In genomic region chr3:129121792-129122696, GRCh38 we compare ENCODE assay signal across 8 cellular contexts. TPM values are rescaled to one million over a fixed set of nuclear protein-coding genes. Genes with fewer than 3 reads are reported as not detected.
DNase-seq lines count a peak whose midpoint lies in the region; ATAC-seq and TF ChIP-seq lines count a peak whose summit lies in the region.

RAB43 (minus strand) TSS chr3:129121804; CDS start chr3:129121489, 315 bp downstream.

- H3K9me2 ChIP-seq in GM23338 (ENCODE audit: insufficient read depth) (no peaks in the 10 kb centered on the region), MM.1S (replicated peaks; ENCODE audit: insufficient read depth, low read length) (no peaks in the 10 kb centered on the region)

- H3K36me3 ChIP-seq in GM23338 (ENCODE audit: insufficient read depth) (0 out of 2 replicates have a peak, but pooled peaks cover 3% of the 10 kb centered on the region), MM.1S (replicated peaks; ENCODE audit: insufficient read depth, low read length) (no peaks in the 10 kb centered on the region), adrenal gland (replicated peaks in 1 of 2) (no peaks in the 10 kb centered on the region), cardiac muscle cell (no peaks in the 10 kb centered on the region), parathyroid adenoma (ENCODE audit: control insufficient read depth, insufficient read depth, low read length) (no peaks in the 10 kb centered on the region), thyroid gland (no peaks in the 10 kb centered on the region)

- H3K4me3 Mint-ChIP-seq in GM23338 (peak within 1 kb of the TSS; percentile 81), T-cell (peak within 1 kb of the TSS; percentile 83 to 93 (median 90))

- H3K4me1 ChIP-seq in GM23338 (ENCODE audit: insufficient read depth) (peaks cover 38% of the 10 kb centered on the region), MM.1S (ENCODE audit: low read length) (peaks cover 39% of the 10 kb centered on the region), adrenal gland (replicated peaks in 1 of 2) (peaks cover 19 to 33% of the 10 kb centered on the region in 2 donors), cardiac muscle cell (ENCODE audit: low read depth) (peaks cover 13% of the 10 kb centered on the region), parathyroid adenoma (peaks cover 11% of the 10 kb centered on the region), thyroid gland (peaks cover 31 to 32% of the 10 kb centered on the region in 2 donors)

- ATAC-seq in GM23338 (peak; percentile 68), T-cell (replicated peaks in 1 of 4) (peak; percentile 55 to 71 (median 60))

- peak within 1 kb of the TSS; percentile 88 for H3K9ac ChIP-seq in MM.1S (ENCODE audit: low read length)
- peak within 1 kb of the TSS; percentile 95 for H3K9ac ChIP-seq in parathyroid adenoma

- H3K79me2 ChIP-seq in GM23338 (replicated peaks; ENCODE audit: insufficient read depth): peaks cover 32% of the 10 kb centered on the region
- peaks cover 32% of the 10 kb centered on the region for H3K79me2 ChIP-seq in MM.1S (ENCODE audit: low read length)
- H3K79me2 ChIP-seq in parathyroid adenoma: peaks cover 18% of the 10 kb centered on the region

- H3K9me3 ChIP-seq in MM.1S (replicated peaks; ENCODE audit: insufficient read depth, low read length) (no peaks in the 10 kb centered on the region), adrenal gland (replicated peaks in 1 of 3) (no peaks in the 10 kb centered on the region), cardiac muscle cell (ENCODE audit: low read depth) (no peaks in the 10 kb centered on the region), parathyroid adenoma (ENCODE audit: control insufficient read depth, low read length) (no peaks in the 10 kb centered on the region), thyroid gland (no peaks in the 10 kb centered on the region)

- H3K4me1 Mint-ChIP-seq in GM23338: peaks cover 41% of the 10 kb centered on the region
- H3K4me1 Mint-ChIP-seq in T-cell: peaks cover 28 to 52% (median 45%) of the 10 kb centered on the region in 3 donors

- TF ChIP-seq POLR2A in adrenal gland (IDR thresholded peaks at IDR 0.05): no peak
- no peak for TF ChIP-seq POLR2A in thyroid gland (IDR thresholded peaks at IDR 0.05)

- WGBS in adrenal gland, 4 donors: 12 to 37% (median 21%) methylated on average over 12 to 74 of the region's 76 CpGs
- WGBS in thyroid gland, 2 donors: 17 to 24% methylated on average over 12 to 34 of the region's 76 CpGs

- POLR2A ChIA-PET in T-cell (lab: Charles Lee): interaction anchor here (0.5 to 1.4 kb wide), 9 partner anchors 21 to 454 kb away, joined by 3 to 8 read pairs (median 3); partner anchors contain the start of gene CFAP92 (in 1 of the 2)

- H3K27me3 ChIP-seq in GM23338 (ENCODE audit: insufficient read depth) (no peaks in the 10 kb centered on the region), MM.1S (replicated peaks; ENCODE audit: insufficient read depth, low read length) (no peaks in the 10 kb centered on the region), adrenal gland (no peaks in the 10 kb centered on the region), cardiac muscle cell (no peaks in the 10 kb centered on the region), parathyroid adenoma (ENCODE audit: control insufficient read depth, insufficient read depth, low read length) (no peaks in the 10 kb centered on the region), thyroid gland (no peaks in the 10 kb centered on the region)

- peak within 1 kb of the TSS; percentile 35 for H3K27ac ChIP-seq in GM23338 (ENCODE audit: low read depth)
- peak within 1 kb of the TSS; percentile 96 for H3K27ac ChIP-seq in MM.1S (ENCODE audit: low read length)
- H3K27ac ChIP-seq in adrenal gland: peak within 1 kb of the TSS; percentile 84 to 99 (median 91)
- peak within 1 kb of the TSS; percentile 62 for H3K27ac ChIP-seq in cardiac muscle cell
- peak within 1 kb of the TSS; percentile 85 for H3K27ac ChIP-seq in parathyroid adenoma
- peak within 1 kb of the TSS; percentile 84 to 95 (median 94) for H3K27ac ChIP-seq in thyroid gland

- peak within 1 kb of the TSS; percentile 92 for H3K4me3 ChIP-seq in GM23338
- peak within 1 kb of the TSS; percentile 70 for H3K4me3 ChIP-seq in MM.1S (ENCODE audit: low read length)
- peak within 1 kb of the TSS; percentile 70 to 96 (median 83) for H3K4me3 ChIP-seq in adrenal gland
- H3K4me3 ChIP-seq in cardiac muscle cell: peak within 1 kb of the TSS; percentile 74
- peak within 1 kb of the TSS; percentile 80 for H3K4me3 ChIP-seq in parathyroid adenoma (ENCODE audit: low read depth, low read length)
- peak within 1 kb of the TSS; percentile 80 to 92 (median 87) for H3K4me3 ChIP-seq in thyroid gland (replicated peaks in 1 of 3)

- no peaks in the 10 kb centered on the region; the same call in 2 of the 3 replicates for H3K9me3 Mint-ChIP-seq in GM23338
- H3K9me3 Mint-ChIP-seq in T-cell: no peaks in the 10 kb centered on the region

- no peak for TF ChIP-seq CTCF in GM23338 (conservative IDR thresholded peaks at IDR 0.05; ENCODE audit: low read depth in 2 of 2)
- TF ChIP-seq CTCF in MM.1S (IDR thresholded peaks at IDR 0.05; ENCODE audit: low read length): no peak
- no peak for TF ChIP-seq CTCF in adrenal gland (IDR thresholded peaks at IDR 0.05)
- no peak for TF ChIP-seq CTCF in cardiac muscle cell (IDR thresholded peaks at IDR 0.05; ENCODE audit: low read depth, low read length)
- TF ChIP-seq CTCF in parathyroid adenoma (IDR thresholded peaks at IDR 0.05): no peak
- no peak for TF ChIP-seq CTCF in thyroid gland (IDR thresholded peaks at IDR 0.05)

- H3F3A ChIP-seq in GM23338 (replicated peaks; ENCODE audit: low read depth) (peaks cover 8% of the 10 kb centered on the region), MM.1S (ENCODE audit: insufficient read depth, low read length) (peaks cover 48% of the 10 kb centered on the region)

- peak; percentile 80 for DNase-seq in DMS114 treated with DMSO at 0.1 percent for 48 hours (lab: John Stamatoyannopoulos, UW; ENCODE audit: unreplicated experiment)
- peak; percentile 97 for DNase-seq in GM23338 (ENCODE audit: low spot score)
- DNase-seq in MM.1S: peak; percentile 74
- DNase-seq in T-cell: peak; percentile 68 to 91 (median 84)
- peak; percentile 87 to 94 (median 90) for DNase-seq in adrenal gland
- peak; percentile 94 to 97 for DNase-seq in cardiac muscle cell (ENCODE audit: low read depth in 1 of 2, low spot score in 1 of 2)
- peak; percentile 94 to 95 for DNase-seq in thyroid gland

- H3K36me3 Mint-ChIP-seq in GM23338 (ENCODE audit: low read depth) (peaks cover 5% of the 10 kb centered on the region), T-cell (peaks cover 13% of the 10 kb centered on the region)

- H4K20me1 ChIP-seq in GM23338 (replicated peaks; ENCODE audit: insufficient read depth): peaks cover 3% of the 10 kb centered on the region; the same call in 1 of the 2 replicates
- no peaks in the 10 kb centered on the region for H4K20me1 ChIP-seq in MM.1S (ENCODE audit: insufficient read depth, low read length)

- peak within 1 kb of the TSS; percentile 95 for H3K27ac Mint-ChIP-seq in GM23338
- peak within 1 kb of the TSS; percentile 98 to 99 for H3K27ac Mint-ChIP-seq in T-cell

- CTCF ChIA-PET in T-cell (lab: Charles Lee): interaction anchor here (0.5 to 1.2 kb wide), 11 partner anchors 51 to 370 kb away, joined by 3 to 10 read pairs (median 3); no protein-coding TSS in a partner anchor

- H3K4me2 ChIP-seq in GM23338 (peak within 1 kb of the TSS; percentile 97), MM.1S (ENCODE audit: low read depth, low read length) (peak within 1 kb of the TSS; percentile 72), parathyroid adenoma (ENCODE audit: low read length) (peak within 1 kb of the TSS; percentile 98)

- H3K27me3 Mint-ChIP-seq in GM23338 (ENCODE audit: insufficient read depth, low read depth, poor library complexity) (peaks cover 16% of the 10 kb centered on the region), T-cell (no peaks in the 10 kb centered on the region)

- intact Hi-C loops in adrenal gland (cut with DNase I): no loop called here
- intact Hi-C loops in thyroid gland (cut with DNase I): no loop called here

- H2AFZ ChIP-seq in GM23338 (peak within 1 kb of the TSS; percentile 98), MM.1S (ENCODE audit: low read length) (peak within 1 kb of the TSS; percentile 22; the same call in 1 of the 2 replicates), parathyroid adenoma (peak within 1 kb of the TSS; percentile 99)

TF ChIP-seq in GM23338, 12 proteins besides CTCF, POLR2A, EP300 and RAD21:
- TF ChIP-seq STAT1 (IDR thresholded peaks at IDR 0.05; ENCODE audit: unreplicated experiment) (peak; percentile 68), EZH2phosphoT487 (IDR thresholded peaks at IDR 0.05; ENCODE audit: unreplicated experiment) (no peak), NANOG (IDR thresholded peaks at IDR 0.05; ENCODE audit: borderline replicate concordance) (no peak)

RNA-seq across cellular contexts. Expression of gene RAB43, which starts in this region (rescaled TPM):
- total RNA-seq in GM23338 (2014; rRNA removed; shearing (Covaris generic)): 32.5 and 37.0 TPM in 2 replicates
- 5.7 and 7.3 TPM in 2 replicates for polyA plus RNA-seq in GM23338 (2016; fragmentation: Nextera tagmentation; extraction: Ambion mirVana)
- total RNA-seq in T-cell: 10 to 100 TPM; 53.8 to 96.9 (median 77.6) TPM
- total RNA-seq in adrenal gland: 10 to 100 TPM; 12.4 to 37.2 (median 32.8) TPM
- 10 to 100 TPM in 1 of 3 donors, 1 to 10 TPM in 1, under 1 TPM in 1; 0.33 to 13.0 (median 7.9) TPM for polyA plus RNA-seq in adrenal gland
- total RNA-seq in cardiac muscle cell: 8.5 and 14.3 TPM in 2 replicates
- 11.1 and 11.4 TPM in 2 replicates for polyA plus RNA-seq in cardiac muscle cell
- total RNA-seq in thyroid gland: 10 to 100 TPM; 22.8 to 34.4 (median 26.1) TPM

Comparison
In these comparisons a context has a peak if more than half of its experiments do, and no peak if none do; other contexts are left out.
1. Peak in every context shown above with its lines: DNase-seq, ATAC-seq, H3K4me3 ChIP-seq and H3K27ac ChIP-seq.
2. H2AFZ ChIP-seq: peak in every context shown above with its lines; median percentile 99 in parathyroid adenoma; 98 in GM23338; 22 in MM.1S.
3. H3K27ac ChIP-seq: peak in every context shown above with its lines; median percentile 96 in MM.1S; 94 in thyroid gland; 91 in adrenal gland; 85 in parathyroid adenoma; 62 in cardiac muscle cell; 35 in GM23338.